Comparison of ENCODE assay signal across 12 cellular contexts in the genomic region with DNA sequence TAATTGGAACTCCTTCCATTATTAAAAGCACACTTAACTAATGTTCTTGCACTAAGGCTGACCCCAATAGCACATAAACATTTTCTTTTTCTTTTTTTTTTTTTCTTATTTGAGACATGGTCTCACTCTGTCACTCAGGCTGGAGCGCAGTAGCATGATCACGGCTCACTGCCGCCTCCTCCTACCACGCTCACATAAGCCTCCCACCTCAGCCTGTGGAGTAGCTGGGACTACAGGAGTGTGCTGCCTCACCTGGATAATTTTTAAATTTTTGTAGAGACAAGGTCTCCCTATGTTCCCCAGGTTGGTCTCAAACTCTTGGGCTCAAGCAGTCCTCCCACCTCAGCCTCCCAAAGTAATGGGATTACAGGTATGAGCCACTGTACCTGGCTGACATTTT. TPM values are rescaled to one million over a fixed set of nuclear protein-coding genes. Genes with fewer than 3 reads are reported as not detected.
DNase-seq lines count a peak whose midpoint lies in the region; ATAC-seq and TF ChIP-seq lines count a peak whose summit lies in the region.
"Had no signal": no experiment of that assay in that cellular context is flagged by ENCODE, and none has a peak within 500 bp of the region (broad histone marks: within the 10 kb centered on the region; RNA-seq: fewer than 3 reads in every experiment).

No MANE protein-coding gene starts in this region.

- POLR2A ChIA-PET in RWPE1 (lab: Yijun Ruan, JAX; ENCODE audit: low non-redundant PET): no interaction called here

- CTCF ChIA-PET in RWPE1 (lab: Yijun Ruan, JAX): no interaction called here

- H3K9me3 ChIP-seq in T-helper 17 cell (ENCODE audit: control insufficient read depth, low read length, poor library complexity, severe bottlenecking): no peaks in the 10 kb centered on the region
- H3K9me3 ChIP-seq in iPS-18c (ENCODE audit: control insufficient read depth, insufficient read depth, low read length): no peaks in the 10 kb centered on the region
- no peaks in the 10 kb centered on the region for H3K9me3 ChIP-seq in subcutaneous abdominal adipose tissue (ENCODE audit: control insufficient read depth in 5 of 5, low read length in 5 of 5)

- no peak overlapping the region for H3K9ac ChIP-seq in subcutaneous abdominal adipose tissue (ENCODE audit: low read length in 5 of 5)

- H3K4me1 Mint-ChIP-seq in activated T-cell treated with anti-CD3 and anti-CD28 coated beads, Interleukin-2, amount 50 U/mL, for 72 hours (ENCODE audit: low read depth): peaks cover 46% of the 10 kb centered on the region
- peaks cover 41% of the 10 kb centered on the region for H3K4me1 Mint-ChIP-seq in T-helper 17 cell

- H3K36me3 Mint-ChIP-seq in activated T-cell treated with anti-CD3 and anti-CD28 coated beads, Interleukin-2, amount 50 U/mL, for 72 hours (ENCODE audit: insufficient read depth in 2 of 2): peaks cover 4 to 5% of the 10 kb centered on the region in 2 donors
- peaks cover 4% of the 10 kb centered on the region for H3K36me3 Mint-ChIP-seq in T-helper 17 cell (ENCODE audit: low read depth)

- H3K36me3 ChIP-seq in subcutaneous abdominal adipose tissue (ENCODE audit: control insufficient read depth in 5 of 5, insufficient read depth in 5 of 5, low read length in 5 of 5): no peaks in the 10 kb centered on the region

- peaks cover 7 to 33% (median 27%) of the 10 kb centered on the region in 5 donors for H3K4me1 ChIP-seq in subcutaneous abdominal adipose tissue (ENCODE audit: control insufficient read depth in 5 of 5, insufficient read depth in 5 of 5, low read length in 5 of 5)

- H3K27me3 ChIP-seq in subcutaneous abdominal adipose tissue (ENCODE audit: control insufficient read depth in 5 of 5, insufficient read depth in 4 of 5, low read length in 5 of 5): no peaks in the 10 kb centered on the region

- peak overlapping the region; percentile 15 for H3K27ac Mint-ChIP-seq in activated T-cell treated with anti-CD3 and anti-CD28 coated beads, Interleukin-2, amount 50 U/mL, for 72 hours
- peak overlapping the region; percentile 95 for H3K27ac Mint-ChIP-seq in T-helper 17 cell

- peak overlapping the region in 1 of 2 donors; percentile 92 for H3K4me3 Mint-ChIP-seq in activated T-cell treated with anti-CD3 and anti-CD28 coated beads, Interleukin-2, amount 50 U/mL, for 72 hours
- H3K4me3 Mint-ChIP-seq in T-helper 17 cell: no peak overlapping the region

- H3K27ac ChIP-seq in subcutaneous abdominal adipose tissue (ENCODE audit: low read depth, low read length) (peak overlapping the region; percentile 82), RWPE1 (no peak overlapping the region)

- H3K27me3 Mint-ChIP-seq in activated T-cell treated with anti-CD3 and anti-CD28 coated beads, Interleukin-2, amount 50 U/mL, for 72 hours (ENCODE audit: low read depth): peaks cover 7% of the 10 kb centered on the region
- H3K27me3 Mint-ChIP-seq in T-helper 17 cell: no peaks in the 10 kb centered on the region

- TF ChIP-seq CTCF in RWPE1 (conservative IDR thresholded peaks at IDR 0.05; ENCODE audit: low read depth): no peak

- H3K9me3 Mint-ChIP-seq in activated T-cell treated with anti-CD3 and anti-CD28 coated beads, Interleukin-2, amount 50 U/mL, for 72 hours: no peaks in the 10 kb centered on the region

- no peak for DNase-seq in activated T-cell treated with anti-CD3 and anti-CD28 coated beads, Interleukin-2, amount 50 U/mL, for 72 hours
- DNase-seq in activated T-cell treated with anti-CD3 and anti-CD28 coated beads, Interleukin-2, amount 50 U/mL, for 48 hours: no peak
- DNase-seq in T-helper 17 cell (no peak), COR-L47 (lab: John Stamatoyannopoulos, UW) (no peak), RWPE1 (ENCODE audit: low spot score) (no peak)
- DNase-seq: activated CD4-positive, alpha-beta T cell treated with anti-CD3 and anti-CD28 coated beads, Interleukin-2, amount 50 U/mL, for 1 hour; activated gamma-delta T cell treated with Interleukin-2 at 50 U/mL for 16 hours; NCI-H1105; T-helper 2 cell had no signal

- peak overlapping the region; percentile 68; the same call in 1 of the 2 replicates for H3K4me3 ChIP-seq in iPS-18c (ENCODE audit: insufficient read depth, low read depth, low read length)
- H3K4me3 ChIP-seq in subcutaneous abdominal adipose tissue (ENCODE audit: low read depth in 1 of 5, low read length in 5 of 5): no peak overlapping the region

- no peak for ATAC-seq in activated T-cell treated with anti-CD3 and anti-CD28 coated beads, Interleukin-2, amount 50 U/mL, for 72 hours (replicated peaks in 1 of 2)
- ATAC-seq in T-helper 17 cell (no peak), HG03280 (IDR thresholded peaks at IDR 0.05; ENCODE audit: unreplicated experiment) (no peak)

RNA-seq across cellular contexts. Expression of a gene that starts 1.2 kb away (rescaled TPM):
- 10 to 100 TPM in 1 of 2 donors, 1 to 10 TPM in 1; 8.3 to 13.2 TPM for total RNA-seq in activated T-cell treated with anti-CD3 and anti-CD28 coated beads, Interleukin-2, amount 50 U/mL, for 72 hours
- total RNA-seq in T-helper 17 cell: 10 to 100 TPM; 53.5 to 56.9 TPM

RNA-seq across cellular contexts. Expression of a gene that starts 51.4 kb away (rescaled TPM):
- total RNA-seq in activated T-cell treated with anti-CD3 and anti-CD28 coated beads, Interleukin-2, amount 50 U/mL, for 72 hours: 100 to 1,000 TPM in 1 of 2 donors, 10 to 100 TPM in 1; 91.4 to 119 TPM
- 10 to 100 TPM; 45.8 to 49.9 TPM for total RNA-seq in T-helper 17 cell
